ENCODE assay signal across 17 cellular contexts in the genomic region with DNA sequence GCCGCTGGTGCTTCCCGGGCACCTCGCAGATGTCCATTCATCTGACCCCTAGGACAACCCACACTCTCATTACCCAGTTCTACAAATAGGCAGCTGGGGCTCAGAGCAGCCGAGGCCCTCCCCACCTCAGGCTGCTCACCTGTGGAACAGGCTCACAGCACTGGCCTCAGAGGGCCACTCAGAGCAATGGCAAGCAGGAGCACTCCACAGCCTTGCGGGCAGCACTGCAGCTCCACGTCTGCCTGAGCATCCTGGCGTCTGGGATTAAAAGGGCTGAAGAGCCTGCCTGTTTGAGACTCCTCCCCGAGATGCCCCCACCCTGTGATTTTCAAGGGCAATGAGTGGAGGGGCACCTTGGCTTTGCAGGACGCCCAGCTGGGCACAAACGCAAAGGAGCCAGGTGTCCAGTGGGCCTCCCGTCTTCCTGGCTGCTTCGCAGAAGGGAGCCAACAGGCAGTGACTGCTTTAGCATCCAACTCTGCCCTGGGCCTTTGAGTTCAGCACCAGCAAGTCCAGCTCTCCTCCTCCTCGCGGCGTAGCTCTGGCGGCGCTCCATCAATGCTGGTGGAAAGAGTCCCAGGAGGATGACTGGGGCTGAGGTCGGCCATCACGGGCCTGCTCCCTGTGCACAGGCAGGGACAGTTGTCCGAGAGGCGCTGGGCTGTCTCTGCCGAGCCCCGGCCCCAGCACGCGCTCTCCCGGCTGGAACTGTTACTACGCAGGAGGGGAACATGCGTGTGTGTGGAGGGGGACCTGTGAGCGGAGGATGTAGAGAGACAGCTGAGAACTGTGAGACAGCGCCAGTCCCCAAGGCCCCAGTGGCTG.
DNase-seq lines count a peak whose midpoint lies in the region; ATAC-seq and TF ChIP-seq lines count a peak whose summit lies in the region.
"Had no signal": no experiment of that assay in that cellular context is flagged by ENCODE, and none has a peak within 500 bp of the region (broad histone marks: within the 10 kb centered on the region; RNA-seq: fewer than 3 reads in every experiment).

No MANE protein-coding gene starts in this region.

- intact Hi-C loops in mucosa of descending colon (cut with DNase I, micrococcal nuclease) = loop anchor here in 1 of 2 donors (2.0 kb wide), 1 partner anchor 29 kb away; no protein-coding TSS in a partner anchor
- intact Hi-C loops in CD14-positive monocyte (cut with micrococcal nuclease) = no loop called here

- H3K36me3 ChIP-seq in mucosa of descending colon (ENCODE audit: low read depth) (no peaks in the 10 kb centered on the region), MM.1S (replicated peaks; ENCODE audit: insufficient read depth, low read length) (no peaks in the 10 kb centered on the region)
- H3K36me3 ChIP-seq: right lobe of liver had no signal

- H3K4me3 ChIP-seq in mucosa of descending colon (no peak overlapping the region), MM.1S (ENCODE audit: low read length) (no peak overlapping the region)
- H3K4me3 ChIP-seq: right lobe of liver, SK-N-MC had no signal

- DNase-seq in glutamatergic neuron (peak; percentile 47), mucosa of descending colon (peak in 2 of 3 donors; percentile 9 to 54), substantia nigra (lab: John Stamatoyannopoulos, UW) (peak in 36 of 49 donors; percentile 13 to 76 (median 56)), glomerular visceral epithelial cell (ENCODE audit: extremely low spot score) (no peak), MM.1S (no peak), CD14-positive monocyte (ENCODE audit: low spot score) (no peak)
- DNase-seq: activated CD4-positive, alpha-beta memory T cell treated with anti-CD3 and anti-CD28 coated beads, Interleukin-2, amount 10 ng/mL, durations not matched to agents 7 days and 5 days; activated T-cell treated with anti-CD3 and anti-CD28 coated beads, Interleukin-2, amount 50 U/mL, for 4 hours; DMS79 treated with DMSO at 0.1 percent for 48 hours; effector memory CD8-positive, alpha-beta T cell; NCI-H748 treated with DMSO at 0.1 percent for 48 hours; PC-3; stimulated activated CD4-positive, alpha-beta T cell treated with anti-CD3 and anti-CD28 coated beads, Interleukin-4, amount 100 ng/mL, for 1 hour had no signal

- H3K9me3 ChIP-seq in mucosa of descending colon = no peaks in the 10 kb centered on the region
- H3K9me3 ChIP-seq in MM.1S (replicated peaks; ENCODE audit: insufficient read depth, low read length) = no peaks in the 10 kb centered on the region
- H3K9me3 ChIP-seq: right lobe of liver had no signal

- H3K79me2 ChIP-seq in MM.1S (ENCODE audit: low read length) = no peaks in the 10 kb centered on the region

- H3K4me3 Mint-ChIP-seq in brain (peak overlapping the region in 1 of 5 experiments; percentile 65), glutamatergic neuron (ENCODE audit: unreplicated experiment) (no peak overlapping the region), CD14-positive monocyte (no peak overlapping the region)
- H3K4me3 Mint-ChIP-seq: activated CD4-positive, alpha-beta memory T cell treated with anti-CD3 and anti-CD28 coated beads, Interleukin-2, amount 10 ng/mL, durations not matched to agents 7 days and 5 days; activated T-cell treated with anti-CD3 and anti-CD28 coated beads, Interleukin-2, amount 50 U/mL, for 4 hours; effector memory CD8-positive, alpha-beta T cell; naive thymus-derived CD8-positive, alpha-beta T cell had no signal

- H3K9me3 Mint-ChIP-seq in brain (peaks cover 0 to 4% (median 0%) of the 10 kb centered on the region in 5 experiments), glutamatergic neuron (ENCODE audit: unreplicated experiment) (peaks cover 14% of the 10 kb centered on the region), CD14-positive monocyte (peaks cover 0 to 6% (median 4%) of the 10 kb centered on the region in 7 donors)
- H3K9me3 Mint-ChIP-seq: activated T-cell treated with anti-CD3 and anti-CD28 coated beads, Interleukin-2, amount 50 U/mL, for 4 hours; naive thymus-derived CD8-positive, alpha-beta T cell had no signal

- H3K27me3 Mint-ChIP-seq in brain (peaks cover 14% of the 10 kb centered on the region), glutamatergic neuron (ENCODE audit: unreplicated experiment) (peaks cover 12% of the 10 kb centered on the region), CD14-positive monocyte (ENCODE audit: low read depth in 3 of 3) (peaks cover 0 to 6% (median 4%) of the 10 kb centered on the region in 3 donors)

- no peak for ATAC-seq in mucosa of descending colon
- ATAC-seq: activated T-cell treated with anti-CD3 and anti-CD28 coated beads, Interleukin-2, amount 50 U/mL, for 4 hours; effector memory CD8-positive, alpha-beta T cell; naive thymus-derived CD8-positive, alpha-beta T cell; PC-3; right lobe of liver had no signal

- H3K4me1 Mint-ChIP-seq in brain (peaks cover 33% of the 10 kb centered on the region), glutamatergic neuron (ENCODE audit: low read depth, unreplicated experiment) (peaks cover 9% of the 10 kb centered on the region), CD14-positive monocyte (no peaks in the 10 kb centered on the region)

- H3K27ac ChIP-seq in substantia nigra (ENCODE audit: low read depth, low read length, poor library complexity, severe bottlenecking) (peak overlapping the region; percentile 35), MM.1S (ENCODE audit: low read length) (no peak overlapping the region)
- H3K27ac ChIP-seq: right lobe of liver, SK-N-MC had no signal

- no peak overlapping the region for H3K9ac ChIP-seq in MM.1S (ENCODE audit: low read length)

- H3K36me3 Mint-ChIP-seq in brain (no peaks in the 10 kb centered on the region), glutamatergic neuron (ENCODE audit: unreplicated experiment) (no peaks in the 10 kb centered on the region), CD14-positive monocyte (no peaks in the 10 kb centered on the region)
- H3K36me3 Mint-ChIP-seq: naive thymus-derived CD8-positive, alpha-beta T cell had no signal

- H3F3A ChIP-seq in MM.1S (ENCODE audit: insufficient read depth, low read length) = no peaks in the 10 kb centered on the region

- H3K27me3 ChIP-seq in MM.1S (replicated peaks; ENCODE audit: insufficient read depth, low read length) = no peaks in the 10 kb centered on the region
- H3K27me3 ChIP-seq: right lobe of liver had no signal

- no peaks in the 10 kb centered on the region for H3K4me1 ChIP-seq in mucosa of descending colon (ENCODE audit: low read depth)
- no peaks in the 10 kb centered on the region for H3K4me1 ChIP-seq in MM.1S (ENCODE audit: low read length)
- H3K4me1 ChIP-seq: right lobe of liver had no signal

- no peak overlapping the region for H3K4me2 ChIP-seq in MM.1S (ENCODE audit: low read depth, low read length)

- peak overlapping the region in 4 of 5 experiments; percentile 60 to 93 (median 75) for H3K27ac Mint-ChIP-seq in brain
- H3K27ac Mint-ChIP-seq in glutamatergic neuron (ENCODE audit: unreplicated experiment) = peak overlapping the region; percentile 55
- H3K27ac Mint-ChIP-seq in CD14-positive monocyte = no peak overlapping the region
- H3K27ac Mint-ChIP-seq: activated CD4-positive, alpha-beta memory T cell treated with anti-CD3 and anti-CD28 coated beads, Interleukin-2, amount 10 ng/mL, durations not matched to agents 7 days and 5 days had no signal

- H4K20me1 ChIP-seq in MM.1S (ENCODE audit: insufficient read depth, low read length) = no peaks in the 10 kb centered on the region

- H2AFZ ChIP-seq in MM.1S (ENCODE audit: low read length) = no peak overlapping the region

- H3K9me2 ChIP-seq in MM.1S (replicated peaks; ENCODE audit: insufficient read depth, low read length) = no peaks in the 10 kb centered on the region

- TF ChIP-seq CTCF in brain (conservative IDR thresholded peaks at IDR 0.05) (no peak), glutamatergic neuron (IDR thresholded peaks at IDR 0.05; ENCODE audit: partially characterized antibody, unreplicated experiment) (no peak), mucosa of descending colon (IDR thresholded peaks at IDR 0.05) (no peak), MM.1S (IDR thresholded peaks at IDR 0.05; ENCODE audit: low read length) (no peak), CD14-positive monocyte (IDR thresholded peaks at IDR 0.05) (no peak)

Comparison
In these comparisons a context has a peak if more than half of its experiments do, and no peak if none do; other contexts are left out.
1. H3K27ac Mint-ChIP-seq: peak in brain (4 of 5) and glutamatergic neuron (single experiment); none in CD14-positive monocyte (0 of 7).
2. DNase-seq: peak in glutamatergic neuron (single experiment), mucosa of descending colon (2 of 3) and substantia nigra (36 of 49); none in glomerular visceral epithelial cell (single experiment), MM.1S (single experiment) and CD14-positive monocyte (single experiment).